21 cellular contexts compared by ENCODE assay signal in the genomic region with DNA sequence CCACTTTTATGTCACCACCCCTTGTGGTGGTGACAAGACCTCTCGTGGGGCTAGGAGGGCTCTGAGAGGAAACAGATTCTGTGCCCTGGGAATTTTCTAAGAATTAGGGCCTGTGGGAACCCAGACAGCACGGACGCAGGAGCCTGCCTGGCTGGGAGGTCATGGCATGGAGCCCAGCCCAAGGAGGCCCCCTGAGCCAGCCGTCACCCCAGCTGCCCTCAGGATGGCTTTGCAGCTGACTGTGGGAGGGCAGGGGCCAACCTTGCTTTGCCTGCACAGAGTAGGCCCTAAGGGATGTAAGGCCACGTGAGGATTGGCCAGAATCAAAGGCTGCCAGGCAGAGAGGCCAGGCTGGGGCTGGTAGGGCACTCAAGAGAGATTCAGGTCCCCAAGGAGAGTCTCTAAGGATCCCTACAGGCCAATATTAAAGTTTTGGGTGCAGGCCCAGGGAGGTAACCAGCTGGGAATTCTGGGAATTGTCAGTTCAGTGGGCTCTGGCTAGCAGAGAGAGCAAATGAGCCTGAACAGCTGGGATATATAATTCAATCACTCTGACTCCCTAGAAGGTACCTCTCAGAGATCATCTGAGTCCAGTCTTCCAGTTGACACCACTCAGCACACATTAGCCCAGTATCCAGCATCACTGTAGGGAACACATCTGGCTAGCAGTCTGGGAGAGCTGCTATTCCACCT. TPM values are rescaled to one million over a fixed set of nuclear protein-coding genes. Genes with fewer than 3 reads are reported as not detected.
DNase-seq lines count a peak whose midpoint lies in the region; ATAC-seq, FAIRE-seq and TF ChIP-seq lines count a peak whose summit lies in the region.
"Had no signal": no experiment of that assay in that cellular context is flagged by ENCODE, and none has a peak within 500 bp of the region (broad histone marks: within the 10 kb centered on the region; RNA-seq: fewer than 3 reads in every experiment).

No MANE protein-coding gene starts in this region.

- no peak overlapping the region for H2BK15ac ChIP-seq in H1 (ENCODE audit: low read length)

- H4K5ac ChIP-seq in H1 (ENCODE audit: insufficient read length, low read depth, low read length): no peak overlapping the region

- H3K56ac ChIP-seq in H1 (replicated peaks; ENCODE audit: insufficient read length, low read depth, low read length): no peak overlapping the region

- H3K36me3 ChIP-seq in left ventricle myocardium inferior: no peaks in the 10 kb centered on the region
- H3K36me3 ChIP-seq in H1 (ENCODE audit: control insufficient read depth in 2 of 4, insufficient read depth in 4 of 4, low read length in 3 of 4): peaks cover 0 to 1% (median 0%) of the 10 kb centered on the region in 4 experiments; a peak in 1 of 8 replicates
- no peaks in the 10 kb centered on the region for H3K36me3 ChIP-seq in ovary
- peaks cover 0 to 2% of the 10 kb centered on the region in 2 donors for H3K36me3 ChIP-seq in kidney (ENCODE audit: control insufficient read depth in 1 of 2, insufficient read depth in 2 of 2, low read length in 2 of 2)
- H3K36me3 ChIP-seq: right atrium auricular region had no signal

- no peak overlapping the region for H3K18ac ChIP-seq in H1 (ENCODE audit: extremely low read depth, low read length)

- no peak overlapping the region for H3K4me3 ChIP-seq in left ventricle myocardium inferior
- no peak overlapping the region for H3K4me3 ChIP-seq in H1 (ENCODE audit: extremely low read depth in 1 of 4, insufficient read depth in 2 of 4, low read depth in 3 of 4, low read length in 4 of 4)
- no peak overlapping the region for H3K4me3 ChIP-seq in ovary
- no peak overlapping the region for H3K4me3 ChIP-seq in kidney (ENCODE audit: low read length in 2 of 2)
- H3K4me3 ChIP-seq: body of pancreas, right atrium auricular region had no signal

- POLR2A ChIA-PET in H1 (lab: Charles Lee; ENCODE audit: partially characterized antibody): no interaction called here

- FAIRE-seq in H1 (lab: Jason Lieb, UNC): no peak
- no peak for FAIRE-seq in kidney (lab: Jason Lieb, UNC)
- FAIRE-seq: GM12891 had no signal

- H3K27ac ChIP-seq in left ventricle myocardium inferior (replicated peaks): peak overlapping the region; percentile 4
- H3K27ac ChIP-seq in H1 (ENCODE audit: low read depth, low read length): no peak overlapping the region
- peak overlapping the region; percentile 16 to 56 for H3K27ac ChIP-seq in ovary
- no peak overlapping the region for H3K27ac ChIP-seq in kidney (ENCODE audit: low read depth in 2 of 2, low read length in 2 of 2)
- H3K27ac ChIP-seq: body of pancreas, right atrium auricular region had no signal

- no peak overlapping the region for H2BK12ac ChIP-seq in H1 (ENCODE audit: low read depth, low read length)

- CTCF ChIA-PET in H1 (lab: Charles Lee; ENCODE audit: partially characterized antibody): interaction anchor here (0.6 to 2.5 kb wide), 6 partner anchors 23 to 103 kb away, joined by 3 to 6 read pairs (median 4); no protein-coding TSS in a partner anchor

- no peak overlapping the region for H3K4ac ChIP-seq in H1 (replicated peaks; ENCODE audit: insufficient read length, low read depth, low read length)

- H3K27me3 ChIP-seq in left ventricle myocardium inferior (ENCODE audit: low read depth) (no peaks in the 10 kb centered on the region), H1 (replicated peaks in 1 of 4; ENCODE audit: control insufficient read depth in 3 of 4, extremely low read depth in 1 of 4, insufficient read depth in 3 of 4, low read length in 3 of 4) (peaks cover 11 to 17% (median 15%) of the 10 kb centered on the region in 4 experiments), ovary (no peaks in the 10 kb centered on the region)
- H3K27me3 ChIP-seq: body of pancreas, right atrium auricular region had no signal

- H3K79me1 ChIP-seq in H1 (ENCODE audit: low read depth, low read length): no peaks in the 10 kb centered on the region

- H4K91ac ChIP-seq in H1 (replicated peaks; ENCODE audit: insufficient read length, low read length): no peak overlapping the region

- DNase-seq in left ventricle myocardium inferior (no peak), Right ventricle myocardium superior (no peak), H1 (ENCODE audit: low read depth in 1 of 2, low spot score in 2 of 2) (no peak), ovary (peak in 2 of 5 donors; percentile 17 to 43), kidney (no peak), COR-L47 (lab: John Stamatoyannopoulos, UW) (no peak)
- DNase-seq in effector CD4-positive, alpha-beta T cell: no peak
- DNase-seq: activated B cell treated with CpG ODN at 0.5 μM for 24 hours; activated CD4-positive, alpha-beta memory T cell treated with anti-CD3 and anti-CD28 coated beads for 36 hours; body of pancreas; CD4-positive, alpha-beta memory T cell; dermis blood vessel endothelial cell; HCEC 1CT; NCI-H2107; NCI-H524 treated with DMSO at 0.1 percent for 48 hours; SHP77 treated with DMSO at 0.1 percent for 48 hours; stimulated activated naive CD8-positive, alpha-beta T cell treated with anti-CD3 and anti-CD28 coated beads, Interleukin-15, Interleukin-2, amounts not matched to agents 100 U/mL and 50 U/mL, for 24 hours; T-helper 9 cell had no signal

- no peaks in the 10 kb centered on the region for H3K79me2 ChIP-seq in H1 (ENCODE audit: control insufficient read depth in 1 of 2, insufficient read depth in 2 of 2, low read length in 2 of 2)

- TF ChIP-seq CTCF in left ventricle myocardium inferior (IDR thresholded peaks at IDR 0.05; ENCODE audit: borderline replicate concordance): no peak
- no peak for TF ChIP-seq CTCF in H1 (IDR thresholded peaks at IDR 0.05; ENCODE audit: control extremely low read depth in 1 of 3, insufficient read depth in 1 of 3, low read depth in 1 of 3, low read length in 3 of 3)
- no peak for TF ChIP-seq CTCF in ovary (IDR thresholded peaks at IDR 0.05)
- no peak for TF ChIP-seq CTCF in kidney (IDR thresholded peaks at IDR 0.05; ENCODE audit: borderline replicate concordance, extremely low read depth, insufficient read depth)

- H3K9me3 ChIP-seq in left ventricle myocardium inferior (replicated peaks) (no peaks in the 10 kb centered on the region), H1 (ENCODE audit: insufficient read depth in 2 of 2, low read depth in 1 of 2, low read length in 1 of 2) (no peaks in the 10 kb centered on the region), ovary (no peaks in the 10 kb centered on the region), kidney (ENCODE audit: control insufficient read depth in 1 of 2, low read length in 2 of 2) (no peaks in the 10 kb centered on the region)
- H3K9me3 ChIP-seq: body of pancreas, right atrium auricular region had no signal

- peak overlapping the region; percentile 57; the same call in 1 of the 2 replicates for H4K8ac ChIP-seq in H1 (ENCODE audit: extremely low read depth, insufficient read depth, low read length)

- H2BK120ac ChIP-seq in H1 (replicated peaks; ENCODE audit: low read depth, low read length): no peak overlapping the region

- no peak overlapping the region for H2BK5ac ChIP-seq in H1 (ENCODE audit: low read depth, low read length)

- no peaks in the 10 kb centered on the region; the same call in 1 of the 2 replicates for H3K23me2 ChIP-seq in H1 (ENCODE audit: low read depth, low read length)

- H4K20me1 ChIP-seq in H1 (replicated peaks in 1 of 2; ENCODE audit: control insufficient read depth in 1 of 2, insufficient read depth in 2 of 2, low read length in 2 of 2): no peaks in the 10 kb centered on the region

- no peak overlapping the region for H3K14ac ChIP-seq in H1 (ENCODE audit: insufficient read length)

- no peak for TF ChIP-seq RAD21 in H1 (IDR thresholded peaks at IDR 0.05 in 1 of 2, conservative IDR thresholded peaks at IDR 0.05 in 1 of 2; ENCODE audit: low read depth in 2 of 2, low read length in 2 of 2)

- H3K9ac ChIP-seq in H1 (replicated peaks in 1 of 4; ENCODE audit: extremely low read depth in 1 of 4, low read depth in 3 of 4, low read length in 3 of 4): no peak overlapping the region
- H3K9ac ChIP-seq in kidney (ENCODE audit: low read length in 2 of 2): no peak overlapping the region

- no peak overlapping the region for H2BK20ac ChIP-seq in H1 (ENCODE audit: low read length)

- no peak overlapping the region for H2AK5ac ChIP-seq in H1 (ENCODE audit: low read depth, low read length)

- H3K23ac ChIP-seq in H1 (ENCODE audit: insufficient read length): no peak overlapping the region

- ATAC-seq in Right ventricle myocardium superior (ENCODE audit: poor library complexity) (no peak), HG02763 (IDR thresholded peaks at IDR 0.05; ENCODE audit: unreplicated experiment) (no peak)
- ATAC-seq: body of pancreas; stimulated activated naive CD8-positive, alpha-beta T cell treated with anti-CD3 and anti-CD28 coated beads, Interleukin-15, Interleukin-2, amounts not matched to agents 100 U/mL and 50 U/mL, for 24 hours had no signal

- intact Hi-C loops in left ventricle myocardium inferior (cut with micrococcal nuclease) (no loop called here), Right ventricle myocardium superior (cut with DNase I) (loop anchor here (5.0 to 10.0 kb wide), 2 partner anchors 101 to 197 kb away; no protein-coding TSS in a partner anchor), ovary (cut with DNase I) (loop anchor here in 2 of 4 donors (2.0 to 5.0 kb wide), 3 partner anchors 103 to 243 kb away; no protein-coding TSS in a partner anchor), kidney (cut with DNase I) (no loop called here)

- TF ChIP-seq POLR2A in H1 (IDR thresholded peaks at IDR 0.05; ENCODE audit: control extremely low read depth in 1 of 2, low read depth in 2 of 2, low read length in 2 of 2) (no peak), ovary (IDR thresholded peaks at IDR 0.05) (no peak)

- no peak overlapping the region for H3K4me2 ChIP-seq in H1 (ENCODE audit: insufficient read depth in 1 of 2, low read depth in 2 of 2, low read length in 2 of 2)

- TF ChIP-seq EP300 in H1 (IDR thresholded peaks at IDR 0.05; ENCODE audit: borderline replicate concordance in 1 of 2, low read depth in 2 of 2, low read length in 2 of 2) (no peak), ovary (IDR thresholded peaks at IDR 0.05) (no peak)

- H3K4me1 ChIP-seq in left ventricle myocardium inferior (peaks cover 23% of the 10 kb centered on the region), H1 (replicated peaks in 1 of 4; ENCODE audit: control insufficient read depth in 3 of 4, insufficient read depth in 4 of 4, low read length in 3 of 4) (peaks cover 0 to 1% (median under 1%) of the 10 kb centered on the region in 4 experiments; a peak in 3 of 7 replicates), ovary (ENCODE audit: insufficient read depth) (peaks cover 28% of the 10 kb centered on the region), kidney (ENCODE audit: control insufficient read depth in 1 of 2, insufficient read depth in 1 of 2, low read depth in 1 of 2, low read length in 2 of 2) (peaks cover 0 to 3% of the 10 kb centered on the region in 2 donors)

- no peak overlapping the region for H2AFZ ChIP-seq in H1 (ENCODE audit: low read length)

- WGBS in H1 (ENCODE audit: extremely low coverage in 1 of 2, insufficient coverage in 1 of 2, insufficient read length in 1 of 2, insufficient replicate concordance in 2 of 2, low coverage in 1 of 2, low lambda C conversion rate in 2 of 2, missing lambda C conversion rate in 1 of 2), 2 experiments: 98% methylated on average over 5 of the region's 5 CpGs; no CpG with 5 or more reads in 1 of the 2 experiments
- 19 to 40% (median 26%) methylated on average over 4 to 5 of the region's 5 CpGs for WGBS in ovary, 3 donors

RNA-seq across cellular contexts. Expression of a gene that starts 6.4 kb away (rescaled TPM):
- total RNA-seq in left ventricle myocardium inferior (26.5 TPM), Right ventricle myocardium superior (11.9 TPM), ovary (10 to 100 TPM; 31.4 to 85.0 (median 61.7) TPM), kidney (10.4 TPM)
- total RNA-seq in H1 (2021; fragmentation: NEBNext Ultra II Directional; extraction: Animal tissue kit (Norgen Biotek cat#: 25700)): 0.59 and 0.89 TPM in 2 replicates
- polyA plus RNA-seq in H1 (2011; rRNA removed) (0.48 and 0.67 TPM in 2 replicates), ovary (10 to 100 TPM; 32.2 to 37.8 TPM), kidney (ENCODE audit: insufficient read depth, low read depth, low replicate concordance) (2.9 TPM)
- 0.41 TPM for polyA plus RNA-seq in H1 (2011; cell fraction: cytosol; rRNA removed)
- polyA plus RNA-seq in H1 (2011; cell fraction: nucleus; rRNA removed): 1.7 TPM
- 0.46 to 0.62 TPM (median 0.55 TPM) in 4 replicates for polyA plus RNA-seq in H1 (2012, experiment 1 of 2)
- polyA plus RNA-seq in H1 (2012, experiment 2 of 2): 0.34 TPM
- 0.32 TPM for polyA plus RNA-seq in H1 (2013, experiment 1 of 2)
- polyA plus RNA-seq in H1 (2013, experiment 2 of 2): 0.28 TPM
- 0.51 and 0.66 TPM in 2 replicates for polyA minus RNA-seq in H1 (2011; rRNA and poly(A)+ RNA removed)
- 0.73 TPM for polyA minus RNA-seq in H1 (2011; cell fraction: cytosol; rRNA and poly(A)+ RNA removed)
- 1.4 TPM for polyA minus RNA-seq in H1 (2011; cell fraction: nucleus; rRNA and poly(A)+ RNA removed)

Comparison
In these comparisons a context has a peak if more than half of its experiments do, and no peak if none do; other contexts are left out.
1. H3K27ac ChIP-seq: peak in left ventricle myocardium inferior (single experiment) and ovary (2 of 2); none in H1 (single experiment) and kidney (0 of 2).